33 cellular contexts compared by ENCODE assay signal in genomic region chr5:173667702-173668101, GRCh38.
"Had no signal": no experiment of that assay in that cellular context is flagged by ENCODE, and none has a peak within 500 bp of the region (broad histone marks: within the 10 kb centered on the region; RNA-seq: fewer than 3 reads in every experiment).

No MANE protein-coding gene starts in this region.

- H3K9me3 ChIP-seq: adrenal gland, body of pancreas, Peyer's patch had no signal

- H3K27me3 ChIP-seq: adrenal gland, body of pancreas, Peyer's patch had no signal

- H3K4me1 ChIP-seq: Peyer's patch had no signal

- ATAC-seq: activated CD8-positive, alpha-beta T cell treated with anti-CD3 and anti-CD28 coated beads for 36 hours; activated naive CD4-positive, alpha-beta T cell treated with anti-CD3 and anti-CD28 coated beads, Interleukin-2, amount 50 U/mL, for 72 hours; activated T-cell treated with anti-CD3 and anti-CD28 coated beads, Interleukin-2, amount 50 U/mL, for 4 hours; body of pancreas; PC-3; Right ventricle myocardium inferior had no signal

- H3K27ac ChIP-seq: adrenal gland, body of pancreas, Peyer's patch, RWPE1, VCaP had no signal

- DNase-seq: activated CD4-positive, alpha-beta T cell treated with anti-CD3 and anti-CD28 coated beads for 1 hour; activated CD4-positive, alpha-beta T cell treated with anti-CD3 and anti-CD28 coated beads for 48 hours; activated CD4-positive, CD25-positive, alpha-beta regulatory T cell; activated CD8-positive, alpha-beta T cell treated with anti-CD3 and anti-CD28 coated beads for 36 hours; activated gamma-delta T cell treated with Interleukin-2 at 50 U/mL for 16 hours; activated naive CD4-positive, alpha-beta T cell treated with anti-CD3 and anti-CD28 coated beads for 36 hours; activated T-cell treated with anti-CD3 and anti-CD28 coated beads for 4 hours; activated T-cell treated with anti-CD3 and anti-CD28 coated beads, Interleukin-2, amount 50 U/mL, for 4 hours; body of pancreas; Karpas-422; KBM-7; NCI-H1048; NCI-H1105 treated with DMSO at 0.1 percent for 48 hours; NCI-H1436; NCI-H1694 treated with DMSO at 0.1 percent for 48 hours; NCI-H2029 treated with DMSO at 0.1 percent for 48 hours; NCI-H2107; NCI-H2171; NCI-H510A; NCI-H526; NCI-H748 treated with DMSO at 0.1 percent for 48 hours; NK-92 treated with Interleukin-12 subunit alpha and Interleukin-12 subunit beta, amount 100 ng/mL, for 24 hours; PC-3; Peyer's patch; SW 1271; T-helper 1 cell; T-helper 2 cell; T-helper 9 cell had no signal

- H3K36me3 ChIP-seq: adrenal gland, Peyer's patch had no signal

- H3K4me3 ChIP-seq: adrenal gland, body of pancreas, Peyer's patch had no signal
